1 cellular context compared by ENCODE assay signal in the genomic region with DNA sequence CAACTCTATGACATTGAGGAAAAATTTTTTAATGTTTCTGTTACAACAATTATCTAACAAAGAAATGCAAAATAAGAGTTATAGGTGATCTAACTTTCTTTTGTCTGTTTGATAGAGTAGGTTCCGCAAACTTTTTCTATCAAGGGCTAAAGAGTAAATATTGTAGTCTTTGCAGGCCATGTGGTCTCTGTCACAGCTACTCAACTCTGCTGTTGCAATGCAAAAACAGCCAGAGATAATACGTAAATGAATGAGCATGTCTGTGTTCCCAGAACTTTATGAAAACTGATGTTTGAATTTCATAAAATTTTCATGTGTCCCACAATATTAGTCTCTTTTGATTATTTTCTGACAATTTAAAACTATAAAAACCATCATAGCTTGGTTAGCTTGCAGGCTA.
TF ChIP-seq lines count a peak whose summit lies in the region.

No MANE protein-coding gene starts in this region.

TF ChIP-seq in SK-N-SH treated with all-trans-retinoic acid at 6 μM for 48 hours, 23 proteins besides CTCF, POLR2A, EP300 and RAD21 (continued from another document):
- TF ChIP-seq, protein P1, sequence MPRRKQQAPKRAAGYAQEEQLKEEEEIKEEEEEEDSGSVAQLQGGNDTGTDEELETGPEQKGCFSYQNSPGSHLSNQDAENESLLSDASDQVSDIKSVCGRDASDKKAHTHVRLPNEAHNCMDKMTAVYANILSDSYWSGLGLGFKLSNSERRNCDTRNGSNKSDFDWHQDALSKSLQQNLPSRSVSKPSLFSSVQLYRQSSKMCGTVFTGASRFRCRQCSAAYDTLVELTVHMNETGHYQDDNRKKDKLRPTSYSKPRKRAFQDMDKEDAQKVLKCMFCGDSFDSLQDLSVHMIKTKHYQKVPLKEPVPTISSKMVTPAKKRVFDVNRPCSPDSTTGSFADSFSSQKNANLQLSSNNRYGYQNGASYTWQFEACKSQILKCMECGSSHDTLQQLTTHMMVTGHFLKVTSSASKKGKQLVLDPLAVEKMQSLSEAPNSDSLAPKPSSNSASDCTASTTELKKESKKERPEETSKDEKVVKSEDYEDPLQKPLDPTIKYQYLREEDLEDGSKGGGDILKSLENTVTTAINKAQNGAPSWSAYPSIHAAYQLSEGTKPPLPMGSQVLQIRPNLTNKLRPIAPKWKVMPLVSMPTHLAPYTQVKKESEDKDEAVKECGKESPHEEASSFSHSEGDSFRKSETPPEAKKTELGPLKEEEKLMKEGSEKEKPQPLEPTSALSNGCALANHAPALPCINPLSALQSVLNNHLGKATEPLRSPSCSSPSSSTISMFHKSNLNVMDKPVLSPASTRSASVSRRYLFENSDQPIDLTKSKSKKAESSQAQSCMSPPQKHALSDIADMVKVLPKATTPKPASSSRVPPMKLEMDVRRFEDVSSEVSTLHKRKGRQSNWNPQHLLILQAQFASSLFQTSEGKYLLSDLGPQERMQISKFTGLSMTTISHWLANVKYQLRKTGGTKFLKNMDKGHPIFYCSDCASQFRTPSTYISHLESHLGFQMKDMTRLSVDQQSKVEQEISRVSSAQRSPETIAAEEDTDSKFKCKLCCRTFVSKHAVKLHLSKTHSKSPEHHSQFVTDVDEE (CRISPR knock-in tag; IDR thresholded peaks at IDR 0.05): no peak
- TF ChIP-seq ZFP3 (CRISPR knock-in tag; IDR thresholded peaks at IDR 0.05) (no peak), ZC3H10 (CRISPR knock-in tag; IDR thresholded peaks at IDR 0.05) (no peak), PPARA (CRISPR knock-in tag; IDR thresholded peaks at IDR 0.05; ENCODE audit: borderline replicate concordance) (no peak)
- TF ChIP-seq, protein P2, sequence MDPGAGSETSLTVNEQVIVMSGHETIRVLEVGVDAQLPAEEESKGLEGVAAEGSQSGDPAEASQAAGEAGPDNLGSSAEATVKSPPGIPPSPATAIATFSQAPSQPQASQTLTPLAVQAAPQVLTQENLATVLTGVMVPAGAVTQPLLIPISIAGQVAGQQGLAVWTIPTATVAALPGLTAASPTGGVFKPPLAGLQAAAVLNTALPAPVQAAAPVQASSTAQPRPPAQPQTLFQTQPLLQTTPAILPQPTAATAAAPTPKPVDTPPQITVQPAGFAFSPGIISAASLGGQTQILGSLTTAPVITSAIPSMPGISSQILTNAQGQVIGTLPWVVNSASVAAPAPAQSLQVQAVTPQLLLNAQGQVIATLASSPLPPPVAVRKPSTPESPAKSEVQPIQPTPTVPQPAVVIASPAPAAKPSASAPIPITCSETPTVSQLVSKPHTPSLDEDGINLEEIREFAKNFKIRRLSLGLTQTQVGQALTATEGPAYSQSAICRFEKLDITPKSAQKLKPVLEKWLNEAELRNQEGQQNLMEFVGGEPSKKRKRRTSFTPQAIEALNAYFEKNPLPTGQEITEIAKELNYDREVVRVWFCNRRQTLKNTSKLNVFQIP (CRISPR knock-in tag; IDR thresholded peaks at IDR 0.05; ENCODE audit: borderline replicate concordance, low read depth): no peak
